In genomic region chr1:241749041-241749798, GRCh38 we compare ENCODE assay signal across 14 cellular contexts.
DNase-seq lines count a peak whose midpoint lies in the region; ATAC-seq and TF ChIP-seq lines count a peak whose summit lies in the region.
"Had no signal": no experiment of that assay in that cellular context is flagged by ENCODE, and none has a peak within 500 bp of the region (broad histone marks: within the 10 kb centered on the region; RNA-seq: fewer than 3 reads in every experiment).

No MANE protein-coding gene starts in this region.

- no peak overlapping the region for H3K27ac Mint-ChIP-seq in HFFc6
- no peak overlapping the region for H3K27ac Mint-ChIP-seq in activated CD4-positive, alpha-beta T cell treated with anti-CD3 and anti-CD28 coated beads for 36 hours
- H3K27ac Mint-ChIP-seq: activated T-cell treated with anti-CD3 and anti-CD28 coated beads, Interleukin-2, amount 50 U/mL, for 72 hours; memory B cell had no signal

- H3K4me1 Mint-ChIP-seq in HFFc6 (ENCODE audit: low read depth): peaks cover 7% of the 10 kb centered on the region; the same call in 1 of the 2 replicates
- H3K4me1 Mint-ChIP-seq in activated CD4-positive, alpha-beta T cell treated with anti-CD3 and anti-CD28 coated beads for 36 hours: no peaks in the 10 kb centered on the region
- H3K4me1 Mint-ChIP-seq: memory B cell had no signal

- no peaks in the 10 kb centered on the region for H3K27me3 ChIP-seq in foreskin keratinocyte
- H3K27me3 ChIP-seq in suprapubic skin: no peaks in the 10 kb centered on the region

- 32% methylated on average over 16 of the region's 16 CpGs for WGBS in suprapubic skin

- TF ChIP-seq CTCF in HFFc6 (IDR thresholded peaks at IDR 0.05): no peak
- no peak for TF ChIP-seq CTCF in astrocyte of the cerebellum (IDR thresholded peaks at IDR 0.05; ENCODE audit: low read depth, low read length, missing control alignments)
- TF ChIP-seq CTCF in foreskin keratinocyte (conservative IDR thresholded peaks at IDR 0.05): no peak
- no peak for TF ChIP-seq CTCF in suprapubic skin (IDR thresholded peaks at IDR 0.05)

- in situ Hi-C loops in astrocyte of the cerebellum (cut with HindIII; ENCODE audit: low sequenced_read_pairs): no loop called here

- no peaks in the 10 kb centered on the region for H3K36me3 ChIP-seq in suprapubic skin
- H3K36me3 ChIP-seq: heart right ventricle had no signal

- TF ChIP-seq EP300 in suprapubic skin (IDR thresholded peaks at IDR 0.05): no peak

- H3K9me3 ChIP-seq in suprapubic skin: no peaks in the 10 kb centered on the region
- H3K9me3 ChIP-seq: heart right ventricle had no signal

- H3K4me3 ChIP-seq in astrocyte of the cerebellum (ENCODE audit: low read depth, low read length) (peak overlapping the region; percentile 28), suprapubic skin (peak overlapping the region; percentile 30)

- TF ChIP-seq POLR2A in suprapubic skin (IDR thresholded peaks at IDR 0.05): no peak

- CTCF ChIA-PET in activated CD4-positive, alpha-beta T cell treated with anti-CD3 and anti-CD28 coated beads for 36 hours (lab: Charles Lee): no interaction called here

- POLR2A ChIA-PET in activated CD4-positive, alpha-beta T cell treated with anti-CD3 and anti-CD28 coated beads for 36 hours (lab: Charles Lee): no interaction called here

- no peaks in the 10 kb centered on the region for H3K36me3 Mint-ChIP-seq in HFFc6 (ENCODE audit: low read depth)
- H3K36me3 Mint-ChIP-seq in activated CD4-positive, alpha-beta T cell treated with anti-CD3 and anti-CD28 coated beads for 36 hours (ENCODE audit: low read depth): no peaks in the 10 kb centered on the region
- H3K36me3 Mint-ChIP-seq: memory B cell had no signal

- ATAC-seq in foreskin keratinocyte (peak; percentile 74), GM18873 (IDR thresholded peaks at IDR 0.05; ENCODE audit: low FRiP score, unreplicated experiment) (no peak)
- no peak for ATAC-seq in activated CD4-positive, alpha-beta T cell treated with anti-CD3 and anti-CD28 coated beads for 36 hours
- ATAC-seq: activated CD4-positive, CD25-positive, alpha-beta regulatory T cell treated with anti-CD3 and anti-CD28 coated beads, Interleukin-2, amount 50 U/mL, for 24 hours; activated T-cell treated with anti-CD3 and anti-CD28 coated beads, Interleukin-2, amount 50 U/mL, for 72 hours; heart right ventricle had no signal

- DNase-seq in HFFc6: no peak
- DNase-seq in astrocyte of the cerebellum (ENCODE audit: low read depth): peak; percentile 22
- peak; percentile 14 to 57 for DNase-seq in foreskin keratinocyte
- DNase-seq in suprapubic skin (ENCODE audit: low spot score in 2 of 2): no peak
- no peak for DNase-seq in activated CD4-positive, alpha-beta T cell treated with anti-CD3 and anti-CD28 coated beads for 36 hours
- DNase-seq in stimulated activated CD4-positive, alpha-beta T cell treated with anti-CD3 and anti-CD28 coated beads, Interleukin-2, amount 100 ng/mL, for 48 hours: no peak
- DNase-seq: activated T-cell treated with anti-CD3 and anti-CD28 coated beads, Interleukin-2, amount 50 U/mL, for 72 hours; cerebellar nuclear complex; heart right ventricle; NCI-H510A had no signal

- H3K4me1 ChIP-seq in foreskin keratinocyte (peaks cover 3% of the 10 kb centered on the region), suprapubic skin (peaks cover 9% of the 10 kb centered on the region)
- H3K4me1 ChIP-seq: heart right ventricle had no signal

- H3K27ac ChIP-seq in foreskin keratinocyte (no peak overlapping the region), suprapubic skin (no peak overlapping the region)
- H3K27ac ChIP-seq: heart right ventricle, HL-60 had no signal

- intact Hi-C loops in activated CD4-positive, alpha-beta T cell treated with anti-CD3 and anti-CD28 coated beads for 36 hours (cut with DNase I, micrococcal nuclease): no loop called here

- H3K9me3 Mint-ChIP-seq in HFFc6: no peaks in the 10 kb centered on the region
- H3K9me3 Mint-ChIP-seq in activated CD4-positive, alpha-beta T cell treated with anti-CD3 and anti-CD28 coated beads for 36 hours (ENCODE audit: low read depth): no peaks in the 10 kb centered on the region
- H3K9me3 Mint-ChIP-seq: activated T-cell treated with anti-CD3 and anti-CD28 coated beads, Interleukin-2, amount 50 U/mL, for 72 hours; memory B cell had no signal

- H3K4me3 Mint-ChIP-seq in HFFc6: peak overlapping the region; percentile 32; the same call in 1 of the 2 replicates
- no peak overlapping the region for H3K4me3 Mint-ChIP-seq in activated CD4-positive, alpha-beta T cell treated with anti-CD3 and anti-CD28 coated beads for 36 hours
- H3K4me3 Mint-ChIP-seq: activated T-cell treated with anti-CD3 and anti-CD28 coated beads, Interleukin-2, amount 50 U/mL, for 72 hours; memory B cell had no signal

- no peaks in the 10 kb centered on the region; the same call in none of the 2 replicates for H3K27me3 Mint-ChIP-seq in HFFc6 (ENCODE audit: insufficient read depth)
- peaks cover 2% of the 10 kb centered on the region for H3K27me3 Mint-ChIP-seq in activated CD4-positive, alpha-beta T cell treated with anti-CD3 and anti-CD28 coated beads for 36 hours

Comparison
In these comparisons a context has a peak if more than half of its experiments do, and no peak if none do; other contexts are left out.
1. DNase-seq: peak in astrocyte of the cerebellum (single experiment) and foreskin keratinocyte (2 of 2); none in HFFc6 (single experiment), suprapubic skin (0 of 2), activated CD4-positive, alpha-beta T cell treated with anti-CD3 and anti-CD28 coated beads for 36 hours (single experiment) and stimulated activated CD4-positive, alpha-beta T cell treated with anti-CD3 and anti-CD28 coated beads, Interleukin-2, amount 100 ng/mL, for 48 hours (0 of 2).